In the genomic region with DNA sequence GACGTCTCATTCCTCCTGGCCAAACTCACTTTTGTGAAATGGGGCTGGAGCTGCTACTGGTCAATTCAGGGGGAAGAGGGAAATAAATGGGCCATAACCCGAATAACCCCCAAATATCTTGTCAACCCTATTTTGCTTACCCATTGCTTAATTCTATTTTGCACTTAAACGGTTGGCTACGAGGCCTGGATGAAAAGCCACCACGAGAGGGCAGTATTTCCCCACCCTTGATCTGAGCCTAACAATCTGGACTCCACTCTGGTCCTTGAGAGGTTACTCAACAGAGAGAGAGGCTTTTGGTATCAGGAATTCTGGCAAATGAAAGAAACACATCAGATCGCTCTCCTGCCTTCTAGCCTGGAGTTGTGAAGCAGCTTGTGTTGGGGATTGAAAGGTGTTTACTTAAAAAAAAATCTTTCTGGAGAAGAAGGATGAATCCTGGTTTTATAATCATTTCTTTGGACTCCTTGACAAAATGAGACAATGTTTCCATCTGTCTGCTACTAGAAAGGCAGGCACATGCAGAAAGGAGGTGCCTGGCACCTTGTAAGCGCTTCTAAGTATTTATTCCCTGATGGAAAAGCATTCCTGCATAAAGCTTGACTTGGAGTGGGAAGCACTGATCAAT, we compare ENCODE assay signal across 8 cellular contexts. TPM values are rescaled to one million over a fixed set of nuclear protein-coding genes. Genes with fewer than 3 reads are reported as not detected.
DNase-seq lines count a peak whose midpoint lies in the region; ATAC-seq, FAIRE-seq and TF ChIP-seq lines count a peak whose summit lies in the region.

No MANE protein-coding gene starts in this region.

- no peak overlapping the region for H3K27ac ChIP-seq in mammary epithelial cell (ENCODE audit: insufficient read depth, low read depth, low read length)

- no peak overlapping the region for H2AFZ ChIP-seq in mammary epithelial cell (ENCODE audit: low read depth, low read length)

- no peak overlapping the region for H3K4me2 ChIP-seq in mammary epithelial cell (ENCODE audit: insufficient read depth, low read depth, low read length)

- H3K79me2 ChIP-seq in mammary epithelial cell (ENCODE audit: insufficient read depth, low read length): no peaks in the 10 kb centered on the region

- no peak overlapping the region for H3K4me3 ChIP-seq in WI38 (ENCODE audit: low read depth, low read length)
- no peak overlapping the region for H3K4me3 ChIP-seq in mammary epithelial cell (replicated peaks in 1 of 3; ENCODE audit: insufficient read depth in 1 of 3, low read depth in 2 of 3, low read length in 3 of 3)

- dilution Hi-C loops in mammary epithelial cell (cut with HindIII; ENCODE audit: low sequenced_read_pairs): no loop called here

- H3K9ac ChIP-seq in mammary epithelial cell (ENCODE audit: insufficient read depth, low read length): no peak overlapping the region

- DNase-seq in AG08396 (ENCODE audit: low spot score) (peak; percentile 84), NCI-H2196 (lab: John Stamatoyannopoulos, UW; ENCODE audit: unreplicated experiment) (peak; percentile 80), mammary epithelial cell (peak; percentile 55)
- DNase-seq in stimulated activated CD4-positive, alpha-beta T cell treated with anti-CD3 and anti-CD28 coated beads, Interleukin-1b, Interleukin-23, amount 100 ng/mL, for 48 hours: peak; percentile 55

- H4K20me1 ChIP-seq in mammary epithelial cell (ENCODE audit: insufficient read depth, low read length): no peaks in the 10 kb centered on the region

- H3K27me3 ChIP-seq in mammary epithelial cell (ENCODE audit: insufficient read depth, low read length): peaks cover 2% of the 10 kb centered on the region

- BruUV-seq in mammary epithelial cell (replicated peaks; lab: Mats Ljungman, UMichigan): no TSS peak

- in situ Hi-C loops in mammary epithelial cell (cut with MboI; ENCODE audit: low sequenced_read_pairs in 2 of 2): loop anchor here (10.0 to 25.0 kb wide), 2 partner anchors 622 to 625 kb away; no protein-coding TSS in a partner anchor

- 15% methylated on average over 7 of the region's 7 CpGs for WGBS in mammary epithelial cell (ENCODE audit: low coverage, missing lambda C conversion rate)

- CTCF ChIA-PET in mammary epithelial cell (lab: Charles Lee; ENCODE audit: low non-redundant PET): no interaction called here

- no peaks in the 10 kb centered on the region for H3K4me1 ChIP-seq in mammary epithelial cell (ENCODE audit: insufficient read depth, low read length)

- no peaks in the 10 kb centered on the region for H3K36me3 ChIP-seq in mammary epithelial cell (ENCODE audit: insufficient read depth, low read length)

- no peaks in the 10 kb centered on the region for H3K9me3 ChIP-seq in mammary epithelial cell (replicated peaks; ENCODE audit: insufficient read depth, low read length)

- intact Hi-C loops in mammary epithelial cell (cut with micrococcal nuclease): loop anchor here (1.0 to 2.0 kb wide), 4 partner anchors 154 to 642 kb away; no protein-coding TSS in a partner anchor

- TF ChIP-seq CTCF in WI38 (IDR thresholded peaks at IDR 0.05; ENCODE audit: low read depth, low read length): peak; percentile 93
- TF ChIP-seq CTCF in mammary epithelial cell (conservative IDR thresholded peaks at IDR 0.05 in 1 of 2, IDR thresholded peaks at IDR 0.05 in 1 of 2; ENCODE audit: extremely low read depth in 1 of 2, insufficient read depth in 1 of 2, low read depth in 1 of 2, low read length in 2 of 2): peak; percentile 85 to 88

- ATAC-seq in GM19372 (IDR thresholded peaks at IDR 0.05; ENCODE audit: low read depth, unreplicated experiment): peak; percentile 54
- no peak for ATAC-seq in GM21526 (IDR thresholded peaks at IDR 0.05; ENCODE audit: low FRiP score, unreplicated experiment)

- FAIRE-seq in islet of Langerhans (lab: Jason Lieb, UNC): peak; percentile 97

RNA-seq across cellular contexts. Expression of gene FBXO21, which starts 22.4 kb away (rescaled TPM):
- 10 to 100 TPM; 33.7 to 56.2 TPM for total RNA-seq in mammary epithelial cell
- 41.9 TPM for polyA plus RNA-seq in mammary epithelial cell
- polyA minus RNA-seq in mammary epithelial cell: 67.7 TPM
